ENCODE assay signal across 8 cellular contexts in the genomic region with DNA sequence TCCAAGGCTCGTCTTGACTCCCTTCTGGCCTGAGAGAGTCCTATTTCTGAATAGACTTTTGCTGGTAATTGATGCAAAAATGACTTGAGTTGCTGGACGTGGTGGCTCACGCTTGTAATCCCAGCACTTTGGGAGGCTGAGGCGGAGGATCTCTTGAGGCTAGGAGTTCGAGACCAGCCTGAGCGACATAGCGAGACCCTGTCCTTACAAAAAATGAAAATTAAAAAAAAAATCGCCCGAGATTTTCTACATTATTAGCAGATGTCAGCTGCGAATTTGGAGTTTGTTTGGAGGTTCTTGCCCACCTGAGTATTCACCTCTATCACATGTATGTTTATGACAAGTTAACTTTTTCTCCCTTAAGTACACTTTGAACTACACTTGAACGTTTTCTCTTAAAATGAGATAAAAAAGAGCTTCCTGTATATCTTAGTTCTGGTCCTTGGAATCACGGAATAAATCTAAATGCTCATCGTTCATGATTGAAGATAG. TPM values are rescaled to one million over a fixed set of nuclear protein-coding genes. Genes with fewer than 3 reads are reported as not detected.
DNase-seq lines count a peak whose midpoint lies in the region; ATAC-seq, FAIRE-seq and TF ChIP-seq lines count a peak whose summit lies in the region.

No MANE protein-coding gene starts in this region.

- FAIRE-seq in bronchial epithelial cell (lab: Jason Lieb, UNC), result no peak

- H3K27me3 ChIP-seq in HUES64 (ENCODE audit: insufficient read depth, low read length) (no peaks in the 10 kb centered on the region), bronchial epithelial cell (ENCODE audit: control insufficient read depth, insufficient read depth, low read length) (no peaks in the 10 kb centered on the region), mucosa of stomach (ENCODE audit: control insufficient read depth, insufficient read depth, low read length) (no peaks in the 10 kb centered on the region)

- ATAC-seq in HG03108 (IDR thresholded peaks at IDR 0.05; ENCODE audit: unreplicated experiment), result no peak

- H3K4me3 ChIP-seq in HUES64 (ENCODE audit: low read length) (peak overlapping the region; percentile 80), bronchial epithelial cell (ENCODE audit: low read depth, low read length) (peak overlapping the region; percentile 65), mucosa of stomach (ENCODE audit: low read length) (peak overlapping the region; percentile 80)

- no peak; the same call in 1 of the 2 replicates for TF ChIP-seq CTCF in 22Rv1 (IDR thresholded peaks at IDR 0.05)
- TF ChIP-seq CTCF in bronchial epithelial cell (IDR thresholded peaks at IDR 0.05; ENCODE audit: insufficient read depth, low read length, severe bottlenecking), result no peak

- no peaks in the 10 kb centered on the region for H3K4me1 ChIP-seq in HUES64 (ENCODE audit: insufficient read depth, low read length)
- H3K4me1 ChIP-seq in mucosa of stomach (ENCODE audit: control insufficient read depth, insufficient read depth, low read length), result peaks cover 10% of the 10 kb centered on the region

- DNase-seq in bronchial epithelial cell (ENCODE audit: low read depth) (no peak), DMS79 treated with DMSO at 0.1 percent for 48 hours (lab: John Stamatoyannopoulos, UW) (no peak), SKM-1 (lab: John Stamatoyannopoulos, UW; ENCODE audit: unreplicated experiment) (no peak), NCI-H1694 (lab: John Stamatoyannopoulos, UW) (no peak)

- H3K9ac ChIP-seq in HUES64 (ENCODE audit: low read depth, low read length) (peak overlapping the region; percentile 83; the same call in 1 of the 2 replicates), mucosa of stomach (ENCODE audit: low read length) (peak overlapping the region; percentile 80)

- no peaks in the 10 kb centered on the region for H3K9me3 ChIP-seq in HUES64 (ENCODE audit: insufficient read depth, low read depth, low read length)
- H3K9me3 ChIP-seq in mucosa of stomach (ENCODE audit: control insufficient read depth, low read length), result no peaks in the 10 kb centered on the region

- WGBS in HUES64, result 83% methylated on average over 13 of the region's 13 CpGs

- H3K27ac ChIP-seq in 22Rv1, result peak overlapping the region; percentile 87
- H3K27ac ChIP-seq in HUES64 (ENCODE audit: low read depth, low read length), result peak overlapping the region; percentile 88; the same call in 1 of the 2 replicates

- H3K36me3 ChIP-seq in HUES64 (ENCODE audit: insufficient read depth, low read length) (no peaks in the 10 kb centered on the region; the same call in 1 of the 2 replicates), bronchial epithelial cell (ENCODE audit: control insufficient read depth, insufficient read depth, low read length) (no peaks in the 10 kb centered on the region), mucosa of stomach (ENCODE audit: control insufficient read depth, insufficient read depth, low read length) (no peaks in the 10 kb centered on the region)

RNA-seq across cellular contexts. Expression of gene C2orf42, which starts 0.5 kb away (rescaled TPM):
- 6.0 TPM for polyA plus RNA-seq in HUES64 (2013, experiment 1 of 2)
- polyA plus RNA-seq in HUES64 (2013, experiment 2 of 2), result 6.3 TPM
- 14.5 and 17.9 TPM in 2 replicates for total RNA-seq in bronchial epithelial cell

RNA-seq across cellular contexts. Expression of gene TIA1, which starts 57.1 kb away (rescaled TPM):
- 91.3 TPM for polyA plus RNA-seq in HUES64 (2013, experiment 1 of 2)
- 99.4 TPM for polyA plus RNA-seq in HUES64 (2013, experiment 2 of 2)
- total RNA-seq in bronchial epithelial cell, result 58.7 and 81.8 TPM in 2 replicates
